Comparison of ENCODE assay signal across 8 cellular contexts in the genomic region with DNA sequence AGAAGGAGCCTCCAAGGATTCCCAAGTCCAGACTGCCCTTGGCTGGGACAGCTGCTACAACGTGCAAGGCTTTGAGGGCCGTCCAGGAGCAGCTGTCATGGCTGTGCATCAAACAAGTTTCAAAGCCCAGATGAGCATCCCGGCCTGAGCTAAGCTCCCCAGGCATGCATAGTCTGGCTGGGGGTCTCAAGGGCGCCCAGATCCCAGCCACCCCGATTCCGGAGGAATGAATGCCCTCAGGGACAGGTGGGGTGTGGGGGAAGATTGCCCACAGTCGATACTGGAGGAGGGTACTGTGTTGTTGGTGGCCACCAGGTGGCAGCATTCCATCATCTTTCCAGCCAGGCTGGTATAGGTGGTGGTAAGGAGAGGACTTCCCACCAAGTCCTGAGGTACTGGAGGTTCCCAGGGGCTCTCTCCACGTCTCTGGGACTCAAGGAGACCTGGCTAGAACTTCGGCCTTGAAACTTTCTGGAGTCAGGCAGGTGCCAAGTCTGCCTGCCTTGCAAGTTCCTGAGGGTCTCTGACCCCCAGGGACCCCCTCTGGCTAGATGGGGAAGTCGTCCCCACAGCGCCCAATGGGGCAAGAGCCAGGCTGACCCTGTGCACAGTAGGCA. TPM values are rescaled to one million over a fixed set of nuclear protein-coding genes. Genes with fewer than 3 reads are reported as not detected.
A peak's percentile ranks its signal among the peaks of the same experiment; 100 is the strongest.
DNase-seq lines count a peak whose midpoint lies in the region; ATAC-seq and TF ChIP-seq lines count a peak whose summit lies in the region.

No MANE protein-coding gene starts in this region.

- no peak overlapping the region for H3K4me2 ChIP-seq in mesenchymal stem cell (ENCODE audit: low read length, poor library complexity, severe bottlenecking)

- no peak overlapping the region for H3K4ac ChIP-seq in mesenchymal stem cell (ENCODE audit: low read depth in 1 of 2, low read length in 2 of 2)

- H3K18ac ChIP-seq in mesenchymal stem cell (ENCODE audit: low read depth in 1 of 2, low read length in 2 of 2) = no peak overlapping the region

- H2BK120ac ChIP-seq in mesenchymal stem cell (ENCODE audit: low read depth, low read length) = no peak overlapping the region

- peak; percentile 84 for DNase-seq in ELF-1 (ENCODE audit: low read depth, low spot score)
- peak; percentile 69 for DNase-seq in HFFc6
- DNase-seq in NCI-H526 (lab: John Stamatoyannopoulos, UW) = peak; percentile 35 to 86
- DNase-seq in activated CD4-positive, alpha-beta T cell treated with anti-CD3 and anti-CD28 coated beads, Interleukin-2, amount 50 U/mL, for 4 hours = peak; percentile 59 to 68
- peak; percentile 62 for DNase-seq in effector CD4-positive, alpha-beta T cell
- DNase-seq in mesenchymal stem cell = peak; percentile 82
- peak; percentile 42 to 54 for DNase-seq in stimulated activated CD8-positive, alpha-beta memory T cell treated with anti-CD3 and anti-CD28 coated beads, Interleukin-15, amount 100 ng/mL, for 48 hours (ENCODE audit: low read depth in 2 of 2)

- peaks cover 0 to 16% of the 10 kb centered on the region in 2 experiments for H3K27me3 ChIP-seq in mesenchymal stem cell (ENCODE audit: control insufficient read depth in 1 of 2, insufficient read depth in 1 of 2, low read length in 2 of 2)

- peaks cover 31% of the 10 kb centered on the region for H3K4me1 Mint-ChIP-seq in HFFc6 (ENCODE audit: low read depth)

- TF ChIP-seq CTCF in HFFc6 (IDR thresholded peaks at IDR 0.05) = peak; percentile 97

- H3K36me3 Mint-ChIP-seq in HFFc6 (ENCODE audit: low read depth) = peaks cover 15% of the 10 kb centered on the region

- ATAC-seq in GM19351 (IDR thresholded peaks at IDR 0.05; ENCODE audit: unreplicated experiment) = no peak

- no peak overlapping the region for H2AK5ac ChIP-seq in mesenchymal stem cell (ENCODE audit: low read length, severe bottlenecking)

- H3K79me1 ChIP-seq in mesenchymal stem cell (replicated peaks; ENCODE audit: low read length, poor library complexity, severe bottlenecking) = no peaks in the 10 kb centered on the region

- no peak overlapping the region for H3K27ac ChIP-seq in mesenchymal stem cell (ENCODE audit: low read length, poor library complexity, severe bottlenecking)

- H3K36me3 ChIP-seq in mesenchymal stem cell (ENCODE audit: control insufficient read depth in 1 of 2, insufficient read depth in 2 of 2, low read depth in 1 of 2, low read length in 2 of 2) = peaks cover 44 to 65% of the 10 kb centered on the region in 2 experiments

- H3K4me3 Mint-ChIP-seq in HFFc6 = no peak overlapping the region

- no peak overlapping the region for H2BK5ac ChIP-seq in mesenchymal stem cell (ENCODE audit: low read depth, low read length, poor library complexity, severe bottlenecking)

- no peaks in the 10 kb centered on the region for H3K9me3 ChIP-seq in mesenchymal stem cell (ENCODE audit: control insufficient read depth, low read length)

- no peak overlapping the region for H4K91ac ChIP-seq in mesenchymal stem cell (ENCODE audit: low read length)

- H3K23ac ChIP-seq in mesenchymal stem cell (ENCODE audit: low read length in 2 of 2) = no peak overlapping the region

- H3K27ac Mint-ChIP-seq in HFFc6 = peak overlapping the region; percentile 55; the same call in 1 of the 2 replicates

- H2BK15ac ChIP-seq in mesenchymal stem cell (ENCODE audit: low read depth, poor library complexity, severe bottlenecking) = no peak overlapping the region

- no peak overlapping the region for H3K4me3 ChIP-seq in mesenchymal stem cell (ENCODE audit: insufficient read depth in 1 of 2, low read depth in 1 of 2, low read length in 2 of 2)

- peaks cover 16% of the 10 kb centered on the region for H3K27me3 Mint-ChIP-seq in HFFc6 (ENCODE audit: insufficient read depth)

- H2AFZ ChIP-seq in mesenchymal stem cell (ENCODE audit: low read depth, low read length) = no peak overlapping the region

- H2BK12ac ChIP-seq in mesenchymal stem cell (ENCODE audit: low read length in 2 of 2) = no peak overlapping the region

- H4K8ac ChIP-seq in mesenchymal stem cell (ENCODE audit: low read length) = no peak overlapping the region

- WGBS in mesenchymal stem cell = 36% methylated on average over 11 of the region's 11 CpGs

- peak overlapping the region; percentile 11 for H3K9ac ChIP-seq in mesenchymal stem cell (ENCODE audit: low read length)

- no peaks in the 10 kb centered on the region for H3K9me3 Mint-ChIP-seq in HFFc6

- peaks cover 27% of the 10 kb centered on the region for H3K4me1 ChIP-seq in mesenchymal stem cell (ENCODE audit: control insufficient read depth, insufficient read depth, low read depth, low read length)

- no peak overlapping the region for H3K14ac ChIP-seq in mesenchymal stem cell (ENCODE audit: low read length in 2 of 2)

RNA-seq across cellular contexts. Expression of a gene that starts 32.8 kb away (rescaled TPM):
- total RNA-seq in HFFc6 (2021; fragmentation: NEBNext Ultra II Directional; extraction: Animal tissue kit (Norgen Biotek cat#: 25700)) = 10 to 100 TPM; 69.3 to 83.8 (median 78.5) TPM
- 58.5 TPM for polyA plus RNA-seq in mesenchymal stem cell (2013, experiment 1 of 2)
- polyA plus RNA-seq in mesenchymal stem cell (2013, experiment 2 of 2) = 54.7 TPM

RNA-seq across cellular contexts. Expression of a gene that starts 33.6 kb away (rescaled TPM):
- total RNA-seq in HFFc6 (2021; fragmentation: NEBNext Ultra II Directional; extraction: Animal tissue kit (Norgen Biotek cat#: 25700)) = 10 to 100 TPM; 20.5 to 35.6 (median 22.8) TPM
- 23.6 TPM for polyA plus RNA-seq in mesenchymal stem cell (2013, experiment 1 of 2)
- polyA plus RNA-seq in mesenchymal stem cell (2013, experiment 2 of 2) = 23.0 TPM
